12 cellular contexts compared by ENCODE assay signal in genomic region chr18:75828379-75828778, GRCh38.
"Had no signal": no experiment of that assay in that cellular context is flagged by ENCODE, and none has a peak within 500 bp of the region (broad histone marks: within the 10 kb centered on the region; RNA-seq: fewer than 3 reads in every experiment).

No MANE protein-coding gene starts in this region.

- H3K27me3 ChIP-seq: neural progenitor cell, stomach, testis had no signal

- H3K27ac ChIP-seq: neural progenitor cell, testis had no signal

- ATAC-seq: activated CD4-positive, CD25-positive, alpha-beta regulatory T cell treated with anti-CD3 and anti-CD28 coated beads, Interleukin-2, amount 50 U/mL, for 24 hours had no signal

- H3K4me3 ChIP-seq: lung, neural progenitor cell, stomach, testis had no signal

- H3K9ac ChIP-seq: neural progenitor cell had no signal

- H3K4me1 ChIP-seq: testis had no signal

- H3K36me3 ChIP-seq: neural progenitor cell, stomach had no signal

- DNase-seq: activated CD4-positive, alpha-beta T cell treated with anti-CD3 and anti-CD28 coated beads, Interleukin-2, amount 50 U/mL, for 1 hour; activated naive CD8-positive, alpha-beta T cell treated with anti-CD3 and anti-CD28 coated beads, Interleukin-2, amount 10 ng/mL, durations not matched to agents 7 days and 5 days; effector CD8-positive, alpha-beta T cell; foreskin melanocyte; naive B cell; stimulated activated CD4-positive, alpha-beta T cell treated with anti-CD3 and anti-CD28 coated beads, Interleukin-12 subunit alpha, Interleukin-12 subunit beta, amount 100 ng/mL, for 4 hours; stimulated activated CD4-positive, alpha-beta T cell treated with anti-CD3 and anti-CD28 coated beads, Interleukin-2, amount 100 ng/mL, for 24 hours; stomach; testis had no signal
